Comparison of ENCODE assay signal across 23 cellular contexts in genomic region chr2:221346411-221346810, GRCh38.
"Had no signal": no experiment of that assay in that cellular context is flagged by ENCODE, and none has a peak within 500 bp of the region (broad histone marks: within the 10 kb centered on the region; RNA-seq: fewer than 3 reads in every experiment).

No MANE protein-coding gene starts in this region.

- H3K36me3 Mint-ChIP-seq: activated naive CD8-positive, alpha-beta T cell treated with anti-CD3 and anti-CD28 coated beads for 36 hours; natural killer cell; stimulated activated naive B cell treated with anti-CD40 and anti-IgM and Interleukin-4, amounts not matched to agents 10 μg/mL and 1 μg/mL and 100 μg/mL, for 72 hours had no signal

- ATAC-seq: esophagus mucosa; gastroesophageal sphincter; natural killer cell; right cardiac atrium; stimulated activated naive B cell treated with anti-CD40 and anti-IgM and Interleukin-4, amounts not matched to agents 10 μg/mL and 1 μg/mL and 100 μg/mL, for 72 hours had no signal

- H3K27ac ChIP-seq: brain microvascular endothelial cell, gastroesophageal sphincter, hepatocyte, left ventricle myocardium inferior, tibial nerve had no signal

- H3K27ac Mint-ChIP-seq: activated naive CD4-positive, alpha-beta T cell treated with anti-CD3 and anti-CD28 coated beads for 36 hours; activated naive CD8-positive, alpha-beta T cell treated with anti-CD3 and anti-CD28 coated beads for 36 hours; natural killer cell; stimulated activated naive B cell treated with anti-CD40 and anti-IgM and Interleukin-4, amounts not matched to agents 10 μg/mL and 1 μg/mL and 100 μg/mL, for 72 hours; T-helper 2 cell treated with Interferon-gamma antibody and Interleukin-4, amounts not matched to agents 5 μg/mL and 100 μg/mL, for 36 hours had no signal

- H3K9me3 Mint-ChIP-seq: activated naive CD4-positive, alpha-beta T cell treated with anti-CD3 and anti-CD28 coated beads for 36 hours; natural killer cell; T-helper 2 cell treated with Interferon-gamma antibody and Interleukin-4, amounts not matched to agents 5 μg/mL and 100 μg/mL, for 36 hours had no signal

- H3K4me1 Mint-ChIP-seq: activated naive CD8-positive, alpha-beta T cell treated with anti-CD3 and anti-CD28 coated beads for 36 hours; natural killer cell; stimulated activated naive B cell treated with anti-CD40 and anti-IgM and Interleukin-4, amounts not matched to agents 10 μg/mL and 1 μg/mL and 100 μg/mL, for 72 hours had no signal

- DNase-seq: activated CD4-positive, alpha-beta T cell treated with anti-CD3 and anti-CD28 coated beads for 4 hours; activated CD4-positive, alpha-beta T cell treated with anti-CD3 and anti-CD28 coated beads, Interleukin-2, amount 50 U/mL, for 4 hours; activated effector memory CD4-positive, alpha-beta T cell treated with Interleukin-2 at 50 U/mL for 16 hours; activated naive CD4-positive, alpha-beta T cell treated with anti-CD3 and anti-CD28 coated beads for 36 hours; activated naive CD8-positive, alpha-beta T cell treated with anti-CD3 and anti-CD28 coated beads for 36 hours; activated T-cell treated with anti-CD3 and anti-CD28 coated beads for 4 hours; amniotic stem cell; brain microvascular endothelial cell; caudate nucleus; islet precursor cell; left ventricle myocardium inferior; mesendoderm; natural killer cell; posterior cingulate gyrus; right cardiac atrium; stimulated activated CD4-positive, alpha-beta T cell treated with anti-CD3 and anti-CD28 coated beads, Interleukin-15, amount 100 ng/mL, for 24 hours; stimulated activated CD4-positive, alpha-beta T cell treated with anti-CD3 and anti-CD28 coated beads, Interleukin-2, amount 100 ng/mL, for 24 hours; stimulated activated naive B cell treated with anti-CD40 and anti-IgM and Interleukin-4, amounts not matched to agents 10 μg/mL and 1 μg/mL and 100 μg/mL, for 72 hours had no signal

- H3K4me3 Mint-ChIP-seq: activated naive CD4-positive, alpha-beta T cell treated with anti-CD3 and anti-CD28 coated beads for 36 hours; activated naive CD8-positive, alpha-beta T cell treated with anti-CD3 and anti-CD28 coated beads for 36 hours; natural killer cell; stimulated activated naive B cell treated with anti-CD40 and anti-IgM and Interleukin-4, amounts not matched to agents 10 μg/mL and 1 μg/mL and 100 μg/mL, for 72 hours; T-helper 2 cell treated with Interferon-gamma antibody and Interleukin-4, amounts not matched to agents 5 μg/mL and 100 μg/mL, for 36 hours had no signal
